1 cellular context compared by ENCODE assay signal in genomic region chr17:39200957-39201510, GRCh38.
TF ChIP-seq lines count a peak whose summit lies in the region.

No MANE protein-coding gene starts in this region.

TF ChIP-seq in HepG2, 621 proteins besides CTCF, POLR2A, EP300 and RAD21 (continued from another document):
- TF ChIP-seq ZSCAN5A (CRISPR knock-in tag; IDR thresholded peaks at IDR 0.05; ENCODE audit: borderline replicate concordance) (no peak), ZNF781 (CRISPR knock-in tag; IDR thresholded peaks at IDR 0.05; ENCODE audit: borderline replicate concordance, not compliant biosample characterization) (no peak), TMF1 (CRISPR knock-in tag; IDR thresholded peaks at IDR 0.05; ENCODE audit: low read depth) (0 out of 2 replicates have a peak, but pooled peaks have one; percentile 13), ZC3H4 (CRISPR knock-in tag; IDR thresholded peaks at IDR 0.05; ENCODE audit: borderline replicate concordance) (peak; percentile 80), THYN1 (CRISPR knock-in tag; IDR thresholded peaks at IDR 0.05; ENCODE audit: borderline replicate concordance, low read depth) (0 out of 2 replicates have a peak, but pooled peaks have one; percentile 17), SMAD9 (CRISPR knock-in tag; IDR thresholded peaks at IDR 0.05) (0 out of 2 replicates have a peak, but pooled peaks have one; percentile 36), THAP7 (CRISPR knock-in tag; IDR thresholded peaks at IDR 0.05) (peak; percentile 7; the same call in 1 of the 2 replicates), ZNF274 (CRISPR knock-in tag; IDR thresholded peaks at IDR 0.05) (0 out of 2 replicates have a peak, but pooled peaks have one; percentile 15), ZNF629 (CRISPR knock-in tag; conservative IDR thresholded peaks at IDR 0.05) (0 out of 2 replicates have a peak, but pooled peaks have one; percentile 5)
TF ChIP-seq in HepG2: peak in this region for 16.
